ENCODE assay signal across 14 cellular contexts in genomic region chr4:151990201-151990600, GRCh38.
DNase-seq lines count a peak whose midpoint lies in the region; ATAC-seq and TF ChIP-seq lines count a peak whose summit lies in the region.
"Had no signal": no experiment of that assay in that cellular context is flagged by ENCODE, and none has a peak within 500 bp of the region (broad histone marks: within the 10 kb centered on the region; RNA-seq: fewer than 3 reads in every experiment).

No MANE protein-coding gene starts in this region.

- no peak for TF ChIP-seq CTCF in CD8-positive, alpha-beta T cell (IDR thresholded peaks at IDR 0.05)
- TF ChIP-seq CTCF in choroid plexus epithelial cell (conservative IDR thresholded peaks at IDR 0.05; ENCODE audit: low read depth, low read length) (no peak), osteoblast (IDR thresholded peaks at IDR 0.05; ENCODE audit: extremely low read depth, low read depth, low read length) (no peak), heart right ventricle (IDR thresholded peaks at IDR 0.05) (no peak)

- POLR2A ChIA-PET in CD8-positive, alpha-beta T cell (lab: Charles Lee) = no interaction called here

- ATAC-seq in CD8-positive, alpha-beta T cell = no peak
- ATAC-seq in heart right ventricle = no peak
- ATAC-seq in stimulated activated naive CD8-positive, alpha-beta T cell treated with anti-CD3 and anti-CD28 coated beads, Interleukin-15, Interleukin-2, amounts not matched to agents 100 U/mL and 50 U/mL, for 24 hours = no peak
- ATAC-seq: Right ventricle myocardium inferior, WTC11 had no signal

- H3K4me3 ChIP-seq in CD8-positive, alpha-beta T cell (ENCODE audit: low read depth, low read length) = no peak overlapping the region
- H3K4me3 ChIP-seq in choroid plexus epithelial cell (ENCODE audit: low read depth, low read length) (no peak overlapping the region), osteoblast (ENCODE audit: insufficient read depth, low read length) (no peak overlapping the region), heart right ventricle (no peak overlapping the region), SJCRH30 (no peak overlapping the region)

- no peaks in the 10 kb centered on the region for H3K9me3 ChIP-seq in CD8-positive, alpha-beta T cell (ENCODE audit: low read length)
- peaks cover 3% of the 10 kb centered on the region for H3K9me3 ChIP-seq in KOPT-K1 (ENCODE audit: insufficient read depth, low read length, poor library complexity, severe bottlenecking)
- no peaks in the 10 kb centered on the region for H3K9me3 ChIP-seq in osteoblast (ENCODE audit: low read depth, low read length)
- peaks cover 0 to 3% (median 0%) of the 10 kb centered on the region in 11 donors for H3K9me3 ChIP-seq in heart right ventricle
- H3K9me3 ChIP-seq in SJCRH30 (replicated peaks) = no peaks in the 10 kb centered on the region

- peak overlapping the region; percentile 14 for H3K27ac Mint-ChIP-seq in CD8-positive, alpha-beta T cell
- H3K27ac Mint-ChIP-seq: WTC11 had no signal

- peaks cover 52% of the 10 kb centered on the region for H3K4me1 Mint-ChIP-seq in CD8-positive, alpha-beta T cell (ENCODE audit: low read depth)

- no peaks in the 10 kb centered on the region for H3K27me3 Mint-ChIP-seq in CD8-positive, alpha-beta T cell (ENCODE audit: low read depth)

- H3K4me3 Mint-ChIP-seq in CD8-positive, alpha-beta T cell = no peak overlapping the region
- H3K4me3 Mint-ChIP-seq: WTC11 had no signal

- peaks cover 47% of the 10 kb centered on the region for H3K4me1 ChIP-seq in CD8-positive, alpha-beta T cell (ENCODE audit: insufficient read depth, low read length)
- H3K4me1 ChIP-seq in osteoblast (ENCODE audit: insufficient read depth, low read length) = no peaks in the 10 kb centered on the region
- peaks cover 0 to 24% (median 9%) of the 10 kb centered on the region in 9 donors for H3K4me1 ChIP-seq in heart right ventricle
- H3K4me1 ChIP-seq in SJCRH30 = no peaks in the 10 kb centered on the region

- no peaks in the 10 kb centered on the region for H3K79me2 ChIP-seq in osteoblast (ENCODE audit: insufficient read depth, low read length)

- H3K9me3 Mint-ChIP-seq in CD8-positive, alpha-beta T cell = peaks cover 2% of the 10 kb centered on the region

- intact Hi-C loops in CD8-positive, alpha-beta T cell (cut with DNase I, micrococcal nuclease) = no loop called here
- intact Hi-C loops in heart right ventricle (cut with DNase I) = loop anchor here in 1 of 10 donors (2.0 kb wide), 1 partner anchor 49 kb away; no protein-coding TSS in a partner anchor

- WGBS in heart right ventricle, 2 donors = 82 to 95% methylated on average over 4 of the region's 4 CpGs

- no peak for DNase-seq in CD8-positive, alpha-beta T cell
- peak; percentile 1 for DNase-seq in choroid plexus epithelial cell (ENCODE audit: low read depth)
- DNase-seq in osteoblast (ENCODE audit: insufficient read length, low spot score, missing footprints) = peak; percentile 23
- no peak for DNase-seq in heart right ventricle
- DNase-seq in mesenteric fat pad (ENCODE audit: low spot score) = no peak
- no peak for DNase-seq in SJCRH30
- no peak for DNase-seq in stimulated activated naive CD8-positive, alpha-beta T cell treated with anti-CD3 and anti-CD28 coated beads, Interleukin-15, Interleukin-2, amounts not matched to agents 100 U/mL and 50 U/mL, for 24 hours
- DNase-seq: activated T-cell treated with anti-CD3 and anti-CD28 coated beads, Interleukin-2, amount 50 U/mL, for 1 hour; anterior cingulate cortex; hypothalamus; NCI-H510A treated with DMSO at 0.1 percent for 48 hours had no signal

- no peaks in the 10 kb centered on the region for H3K36me3 Mint-ChIP-seq in CD8-positive, alpha-beta T cell

- H3K36me3 ChIP-seq in CD8-positive, alpha-beta T cell (ENCODE audit: insufficient read depth, low read length) = no peaks in the 10 kb centered on the region
- H3K36me3 ChIP-seq in KOPT-K1 (ENCODE audit: insufficient read depth, low read length) = no peaks in the 10 kb centered on the region
- no peaks in the 10 kb centered on the region for H3K36me3 ChIP-seq in osteoblast (ENCODE audit: insufficient read depth, low read length)
- no peaks in the 10 kb centered on the region for H3K36me3 ChIP-seq in heart right ventricle
- H3K36me3 ChIP-seq in SJCRH30 = no peaks in the 10 kb centered on the region

- no peak overlapping the region for H2AFZ ChIP-seq in osteoblast (ENCODE audit: low read length)

- H3K4me2 ChIP-seq in osteoblast (ENCODE audit: insufficient read depth, low read length) = no peak overlapping the region

- H3K27me3 ChIP-seq in CD8-positive, alpha-beta T cell (ENCODE audit: insufficient read depth, low read length) = no peaks in the 10 kb centered on the region
- H3K27me3 ChIP-seq in osteoblast (ENCODE audit: insufficient read depth, low read length) = peaks cover 4% of the 10 kb centered on the region
- H3K27me3 ChIP-seq in heart right ventricle = no peaks in the 10 kb centered on the region
- H3K27me3 ChIP-seq in SJCRH30 = no peaks in the 10 kb centered on the region

- H4K20me1 ChIP-seq in osteoblast (ENCODE audit: insufficient read depth, low read length) = no peaks in the 10 kb centered on the region

- no peak overlapping the region for H3K27ac ChIP-seq in CD8-positive, alpha-beta T cell (ENCODE audit: low read depth, low read length)
- H3K27ac ChIP-seq in KOPT-K1 (ENCODE audit: low read depth, low read length, poor library complexity, severe bottlenecking) (peak overlapping the region; percentile 52), osteoblast (ENCODE audit: low read depth, low read length) (no peak overlapping the region), heart right ventricle (peak overlapping the region in 2 of 10 donors; percentile 47 to 63), SJCRH30 (no peak overlapping the region)

- CTCF ChIA-PET in CD8-positive, alpha-beta T cell (lab: Charles Lee) = no interaction called here

Comparison
In these comparisons a context has a peak if more than half of its experiments do, and no peak if none do; other contexts are left out.
1. DNase-seq: peak in choroid plexus epithelial cell (single experiment) and osteoblast (single experiment); none in CD8-positive, alpha-beta T cell (0 of 7), heart right ventricle (0 of 2), mesenteric fat pad (single experiment), SJCRH30 (0 of 2) and stimulated activated naive CD8-positive, alpha-beta T cell treated with anti-CD3 and anti-CD28 coated beads, Interleukin-15, Interleukin-2, amounts not matched to agents 100 U/mL and 50 U/mL, for 24 hours (single experiment).